ENCODE assay signal across 10 cellular contexts in genomic region chr2:69554981-69555380, GRCh38.
DNase-seq lines count a peak whose midpoint lies in the region; ATAC-seq, FAIRE-seq and TF ChIP-seq lines count a peak whose summit lies in the region.
"Had no signal": no experiment of that assay in that cellular context is flagged by ENCODE, and none has a peak within 500 bp of the region (broad histone marks: within the 10 kb centered on the region; RNA-seq: fewer than 3 reads in every experiment).

No MANE protein-coding gene starts in this region.

- no peak for TF ChIP-seq POLR2A in H54 (IDR thresholded peaks at IDR 0.05; ENCODE audit: low read depth, low read length)

- H2AFZ ChIP-seq in mammary epithelial cell (ENCODE audit: low read depth, low read length): peak overlapping the region; percentile 60

- no peak overlapping the region for H4K8ac ChIP-seq in mesendoderm (ENCODE audit: low read depth, low read length)

- TF ChIP-seq CTCF in mammary epithelial cell (conservative IDR thresholded peaks at IDR 0.05 in 1 of 2, IDR thresholded peaks at IDR 0.05 in 1 of 2; ENCODE audit: extremely low read depth in 1 of 2, insufficient read depth in 1 of 2, low read depth in 1 of 2, low read length in 2 of 2): no peak
- no peak for TF ChIP-seq CTCF in natural killer cell (IDR thresholded peaks at IDR 0.05)

- no peak for FAIRE-seq in H54 (lab: Jason Lieb, UNC)
- FAIRE-seq: H1 had no signal

- H3K27me3 ChIP-seq in mammary epithelial cell (ENCODE audit: insufficient read depth, low read length): no peaks in the 10 kb centered on the region
- no peaks in the 10 kb centered on the region for H3K27me3 ChIP-seq in mesendoderm (ENCODE audit: insufficient read depth, low read length, poor library complexity)

- H2BK120ac ChIP-seq in mesendoderm (ENCODE audit: low read depth, low read length): no peak overlapping the region

- WGBS in mammary epithelial cell (ENCODE audit: low coverage, missing lambda C conversion rate): 5% methylated on average over 3 of the region's 3 CpGs
- WGBS in mesendoderm (ENCODE audit: extremely low coverage, insufficient coverage, low lambda C conversion rate): no CpG with 5 or more reads among the region's 3 CpGs

- no peak overlapping the region for H2BK5ac ChIP-seq in mesendoderm (ENCODE audit: low read length)

- H3K79me2 ChIP-seq in mammary epithelial cell (ENCODE audit: insufficient read depth, low read length) (peaks cover 41% of the 10 kb centered on the region), mesendoderm (ENCODE audit: control insufficient read depth, insufficient read depth, low read length) (no peaks in the 10 kb centered on the region)

- H3K4me3 Mint-ChIP-seq in natural killer cell: no peak overlapping the region

- H3K4me1 Mint-ChIP-seq in natural killer cell: peaks cover 57 to 60% of the 10 kb centered on the region in 2 donors

- no peak overlapping the region for H3K56ac ChIP-seq in mesendoderm (ENCODE audit: low read length)

- H4K5ac ChIP-seq in mesendoderm (ENCODE audit: low read length): no peak overlapping the region

- peak; percentile 47 for ATAC-seq in HG02981 (IDR thresholded peaks at IDR 0.05; ENCODE audit: unreplicated experiment)
- peak in 1 of 3 donors; percentile 15 for ATAC-seq in natural killer cell

- intact Hi-C loops in mammary epithelial cell (cut with micrococcal nuclease) (no loop called here), natural killer cell (cut with micrococcal nuclease) (no loop called here)

- H3K9me3 ChIP-seq in mammary epithelial cell (replicated peaks; ENCODE audit: insufficient read depth, low read length): no peaks in the 10 kb centered on the region

- no peak overlapping the region for H2BK15ac ChIP-seq in mesendoderm (replicated peaks; ENCODE audit: low read depth)

- no peak overlapping the region for H3K4ac ChIP-seq in mesendoderm (ENCODE audit: low read depth, low read length)

- no peak overlapping the region for H2AK5ac ChIP-seq in mesendoderm (ENCODE audit: low read length)

- no peaks in the 10 kb centered on the region for H3K9me3 Mint-ChIP-seq in natural killer cell

- H3K4me2 ChIP-seq in mammary epithelial cell (ENCODE audit: insufficient read depth, low read depth, low read length): peak overlapping the region; percentile 56
- no peak overlapping the region for H3K4me2 ChIP-seq in mesendoderm (ENCODE audit: low read length)

- BruUV-seq in mammary epithelial cell (replicated peaks; lab: Mats Ljungman, UMichigan): no TSS peak

- dilution Hi-C loops in mammary epithelial cell (cut with HindIII; ENCODE audit: low sequenced_read_pairs): loop anchor here (25.0 kb wide), 1 partner anchor 157 kb away; no protein-coding TSS in a partner anchor

- no peaks in the 10 kb centered on the region for H3K36me3 Mint-ChIP-seq in natural killer cell

- no peak overlapping the region for H3K23ac ChIP-seq in mesendoderm (ENCODE audit: low read length)

- peak overlapping the region; percentile 36 for H3K9ac ChIP-seq in mammary epithelial cell (ENCODE audit: insufficient read depth, low read length)
- H3K9ac ChIP-seq in mesendoderm (ENCODE audit: low read length): no peak overlapping the region

- no peaks in the 10 kb centered on the region for H4K20me1 ChIP-seq in mammary epithelial cell (ENCODE audit: insufficient read depth, low read length)

- H3K27ac ChIP-seq in mammary epithelial cell (ENCODE audit: insufficient read depth, low read depth, low read length) (no peak overlapping the region), mesendoderm (ENCODE audit: low read depth, low read length) (no peak overlapping the region)

- peaks cover 3% of the 10 kb centered on the region for H3K79me1 ChIP-seq in mesendoderm (ENCODE audit: low read length)

- DNase-seq in GF-D8 (lab: John Stamatoyannopoulos, UW) (peak; percentile 60), mammary epithelial cell (peak; percentile 34), natural killer cell (no peak), DMS53 (lab: John Stamatoyannopoulos, UW) (no peak), NCI-H524 treated with DMSO at 0.1 percent for 48 hours (lab: John Stamatoyannopoulos, UW) (no peak), mesendoderm (no peak), H54 (ENCODE audit: insufficient read length, low spot score) (no peak)
- DNase-seq: MV-4-11 had no signal

- H3K4me1 ChIP-seq in mammary epithelial cell (ENCODE audit: insufficient read depth, low read length) (peaks cover 10% of the 10 kb centered on the region), mesendoderm (ENCODE audit: control insufficient read depth, low read depth, low read length) (peaks cover 4% of the 10 kb centered on the region)

- CTCF ChIA-PET in mammary epithelial cell (lab: Charles Lee; ENCODE audit: low non-redundant PET): no interaction called here

- no peak overlapping the region for H3K4me3 ChIP-seq in mammary epithelial cell (replicated peaks in 1 of 3; ENCODE audit: insufficient read depth in 1 of 3, low read depth in 2 of 3, low read length in 3 of 3)
- H3K4me3 ChIP-seq in mesendoderm (ENCODE audit: low read length): no peak overlapping the region

- no peak overlapping the region for H3K18ac ChIP-seq in mesendoderm (ENCODE audit: low read length)

- in situ Hi-C loops in mammary epithelial cell (cut with MboI; ENCODE audit: low sequenced_read_pairs in 2 of 2): no loop called here

- no peaks in the 10 kb centered on the region for H3K27me3 Mint-ChIP-seq in natural killer cell (ENCODE audit: low read depth in 2 of 2)

- H3K36me3 ChIP-seq in mammary epithelial cell (ENCODE audit: insufficient read depth, low read length) (peaks cover 3% of the 10 kb centered on the region), mesendoderm (ENCODE audit: control insufficient read depth, insufficient read depth, low read length) (no peaks in the 10 kb centered on the region)

- H3K27ac Mint-ChIP-seq in natural killer cell: peak overlapping the region; percentile 58 to 75

Comparison
In these comparisons a context has a peak if more than half of its experiments do, and no peak if none do; other contexts are left out.
1. DNase-seq: peak in GF-D8 (single experiment) and mammary epithelial cell (single experiment); none in natural killer cell (single experiment), DMS53 (single experiment), NCI-H524 treated with DMSO at 0.1 percent for 48 hours (single experiment), mesendoderm (single experiment) and H54 (single experiment).